ENCODE assay signal across 16 cellular contexts in genomic region chr20:44566811-44567210, GRCh38.
"Had no signal": no experiment of that assay in that cellular context is flagged by ENCODE, and none has a peak within 500 bp of the region (broad histone marks: within the 10 kb centered on the region; RNA-seq: fewer than 3 reads in every experiment).

No MANE protein-coding gene starts in this region.

- DNase-seq: cortex of kidney; dorsolateral prefrontal cortex; effector CD8-positive, alpha-beta T cell; foreskin melanocyte; heart left ventricle; hippocampal formation; kidney glomerular epithelial cell; mucosa of descending colon; natural killer cell; posterior cingulate gyrus; stimulated activated CD4-positive, alpha-beta T cell treated with anti-CD3 and anti-CD28 coated beads, Interleukin-12 subunit alpha, Interleukin-12 subunit beta, amount 100 ng/mL, for 4 hours; stimulated activated naive CD4-positive, alpha-beta T cell; upper lobe of left lung had no signal

- H3K4me3 ChIP-seq: dorsolateral prefrontal cortex, heart left ventricle, mucosa of descending colon, skin epidermis, upper lobe of left lung, vagina had no signal

- H3K9me3 ChIP-seq: heart left ventricle, mucosa of descending colon, upper lobe of left lung, vagina had no signal

- ATAC-seq: heart left ventricle, mucosa of descending colon, sciatic nerve had no signal

- H3K27me3 ChIP-seq: dorsolateral prefrontal cortex, heart left ventricle, upper lobe of left lung, vagina had no signal

- H3K36me3 ChIP-seq: heart left ventricle, upper lobe of left lung, vagina had no signal

- H3K27ac ChIP-seq: dorsolateral prefrontal cortex, skin epidermis, upper lobe of left lung, vagina had no signal
